Comparison of ENCODE assay signal across 18 cellular contexts in genomic region chr21:34031835-34032370, GRCh38. TPM values are rescaled to one million over a fixed set of nuclear protein-coding genes. Genes with fewer than 3 reads are reported as not detected.
DNase-seq lines count a peak whose midpoint lies in the region; ATAC-seq and FAIRE-seq lines count a peak whose summit lies in the region.
"Had no signal": no experiment of that assay in that cellular context is flagged by ENCODE, and none has a peak within 500 bp of the region (broad histone marks: within the 10 kb centered on the region; RNA-seq: fewer than 3 reads in every experiment).

No MANE protein-coding gene starts in this region.

- H3K27ac ChIP-seq in small intestine (ENCODE audit: low read depth in 1 of 2, low read length in 1 of 2): no peak overlapping the region
- no peak overlapping the region for H3K27ac ChIP-seq in CD4-positive, alpha-beta memory T cell (ENCODE audit: low read depth, low read length)
- H3K27ac ChIP-seq: heart right ventricle, psoas muscle, VCaP had no signal

- no peaks in the 10 kb centered on the region for H3K4me1 ChIP-seq in small intestine (ENCODE audit: control insufficient read depth in 2 of 2, insufficient read depth in 1 of 2, low read depth in 1 of 2, low read length in 1 of 2)
- H3K4me1 ChIP-seq in CD4-positive, alpha-beta memory T cell (ENCODE audit: insufficient read depth, low read length): no peaks in the 10 kb centered on the region
- H3K4me1 ChIP-seq: psoas muscle had no signal

- H3K27me3 Mint-ChIP-seq in activated T-cell treated with anti-CD3 and anti-CD28 coated beads, Interleukin-2, amount 50 U/mL, for 72 hours (ENCODE audit: low read depth): no peaks in the 10 kb centered on the region
- no peaks in the 10 kb centered on the region for H3K27me3 Mint-ChIP-seq in activated CD4-positive, alpha-beta memory T cell treated with anti-CD3 and anti-CD28 coated beads, Interleukin-2, amount 10 ng/mL, durations not matched to agents 7 days and 5 days
- no peaks in the 10 kb centered on the region for H3K27me3 Mint-ChIP-seq in CD4-positive, alpha-beta memory T cell

- no peak overlapping the region for H3K27ac Mint-ChIP-seq in activated T-cell treated with anti-CD3 and anti-CD28 coated beads, Interleukin-2, amount 50 U/mL, for 72 hours
- peak overlapping the region; percentile 7 for H3K27ac Mint-ChIP-seq in activated CD4-positive, alpha-beta memory T cell treated with anti-CD3 and anti-CD28 coated beads, Interleukin-2, amount 10 ng/mL, durations not matched to agents 7 days and 5 days
- peak overlapping the region in 2 of 7 donors; percentile 34 to 66 for H3K27ac Mint-ChIP-seq in CD4-positive, alpha-beta memory T cell
- H3K27ac Mint-ChIP-seq: nephron had no signal

- FAIRE-seq in small intestine (lab: Jason Lieb, UNC): no peak
- FAIRE-seq: RCC 7860 had no signal

- POLR2A ChIA-PET in activated CD4-positive, alpha-beta memory T cell treated with anti-CD3 and anti-CD28 coated beads, Interleukin-2, amount 10 ng/mL, durations not matched to agents 7 days and 5 days (lab: Charles Lee): interaction anchor here (1.0 to 1.4 kb wide), 2 partner anchors 17 to 55 kb away, joined by 3 to 4 read pairs; no protein-coding TSS in a partner anchor
- POLR2A ChIA-PET in CD4-positive, alpha-beta memory T cell (lab: Charles Lee; ENCODE audit: partially characterized antibody): no interaction called here

- DNase-seq in activated T-cell treated with anti-CD3 and anti-CD28 coated beads, Interleukin-2, amount 50 U/mL, for 72 hours: peak; percentile 25 to 33
- DNase-seq in activated T-cell treated with anti-CD3 and anti-CD28 coated beads for 4 hours: no peak
- peak; percentile 23 for DNase-seq in activated CD4-positive, alpha-beta memory T cell treated with anti-CD3 and anti-CD28 coated beads, Interleukin-2, amount 10 ng/mL, durations not matched to agents 7 days and 5 days
- peak; percentile 88 for DNase-seq in small intestine
- DNase-seq in NCI-H1417 treated with DMSO at 0.1 percent for 48 hours (lab: John Stamatoyannopoulos, UW): no peak
- DNase-seq in CD4-positive, alpha-beta memory T cell: no peak
- DNase-seq: caudate nucleus; effector CD4-positive, alpha-beta T cell; heart right ventricle; islet precursor cell; NCI-H1694; NCI-H510A treated with DMSO at 0.1 percent for 48 hours; psoas muscle had no signal

- ATAC-seq in activated T-cell treated with anti-CD3 and anti-CD28 coated beads, Interleukin-2, amount 50 U/mL, for 72 hours (replicated peaks in 1 of 2): peak; percentile 65 to 67
- ATAC-seq in HG02678 (IDR thresholded peaks at IDR 0.05; ENCODE audit: unreplicated experiment): peak; percentile 49
- no peak for ATAC-seq in HG02973 (IDR thresholded peaks at IDR 0.05; ENCODE audit: unreplicated experiment)
- ATAC-seq: heart right ventricle, psoas muscle had no signal

- no peak overlapping the region for H3K4me3 ChIP-seq in small intestine (ENCODE audit: low read depth in 1 of 2, low read length in 2 of 2)
- H3K4me3 ChIP-seq in CD4-positive, alpha-beta memory T cell (ENCODE audit: low read length in 2 of 2): no peak overlapping the region
- H3K4me3 ChIP-seq: heart right ventricle, psoas muscle had no signal

- peaks cover 3 to 6% of the 10 kb centered on the region in 2 donors for H3K9me3 Mint-ChIP-seq in activated T-cell treated with anti-CD3 and anti-CD28 coated beads, Interleukin-2, amount 50 U/mL, for 72 hours
- H3K9me3 Mint-ChIP-seq in activated CD4-positive, alpha-beta memory T cell treated with anti-CD3 and anti-CD28 coated beads, Interleukin-2, amount 10 ng/mL, durations not matched to agents 7 days and 5 days: peaks cover 9% of the 10 kb centered on the region
- peaks cover 0 to 9% (median 0%) of the 10 kb centered on the region in 8 donors for H3K9me3 Mint-ChIP-seq in CD4-positive, alpha-beta memory T cell

- no peaks in the 10 kb centered on the region for H3K9me3 ChIP-seq in small intestine (ENCODE audit: control insufficient read depth, low read depth)
- no peaks in the 10 kb centered on the region for H3K9me3 ChIP-seq in CD4-positive, alpha-beta memory T cell (ENCODE audit: control insufficient read depth in 1 of 2, low read length in 2 of 2)
- H3K9me3 ChIP-seq: psoas muscle had no signal

- H3K36me3 Mint-ChIP-seq in activated T-cell treated with anti-CD3 and anti-CD28 coated beads, Interleukin-2, amount 50 U/mL, for 72 hours (ENCODE audit: insufficient read depth in 2 of 2): peaks cover 3 to 5% of the 10 kb centered on the region in 2 donors
- peaks cover 8% of the 10 kb centered on the region for H3K36me3 Mint-ChIP-seq in activated CD4-positive, alpha-beta memory T cell treated with anti-CD3 and anti-CD28 coated beads, Interleukin-2, amount 10 ng/mL, durations not matched to agents 7 days and 5 days (ENCODE audit: low read depth)
- peaks cover 0 to 5% of the 10 kb centered on the region in 2 donors for H3K36me3 Mint-ChIP-seq in CD4-positive, alpha-beta memory T cell

- CTCF ChIA-PET in activated CD4-positive, alpha-beta memory T cell treated with anti-CD3 and anti-CD28 coated beads, Interleukin-2, amount 10 ng/mL, durations not matched to agents 7 days and 5 days (lab: Charles Lee): no interaction called here
- CTCF ChIA-PET in CD4-positive, alpha-beta memory T cell (lab: Charles Lee; ENCODE audit: partially characterized antibody): no interaction called here

- H3K36me3 ChIP-seq in small intestine (ENCODE audit: control insufficient read depth in 2 of 2, insufficient read depth in 2 of 2, low read length in 2 of 2): no peaks in the 10 kb centered on the region
- H3K36me3 ChIP-seq in CD4-positive, alpha-beta memory T cell (ENCODE audit: insufficient read depth, low read length): no peaks in the 10 kb centered on the region
- H3K36me3 ChIP-seq: heart right ventricle had no signal

- intact Hi-C loops in CD4-positive, alpha-beta memory T cell (cut with micrococcal nuclease): no loop called here

- H3K4me3 Mint-ChIP-seq in activated T-cell treated with anti-CD3 and anti-CD28 coated beads, Interleukin-2, amount 50 U/mL, for 72 hours: peak overlapping the region; percentile 21 to 30
- H3K4me3 Mint-ChIP-seq in activated CD4-positive, alpha-beta memory T cell treated with anti-CD3 and anti-CD28 coated beads, Interleukin-2, amount 10 ng/mL, durations not matched to agents 7 days and 5 days: peak overlapping the region; percentile 5
- no peak overlapping the region for H3K4me3 Mint-ChIP-seq in CD4-positive, alpha-beta memory T cell
- H3K4me3 Mint-ChIP-seq: nephron had no signal

- no peaks in the 10 kb centered on the region for H3K27me3 ChIP-seq in small intestine (ENCODE audit: control insufficient read depth in 2 of 2, insufficient read depth in 2 of 2, low read length in 2 of 2)
- no peaks in the 10 kb centered on the region for H3K27me3 ChIP-seq in CD4-positive, alpha-beta memory T cell (ENCODE audit: insufficient read depth, low read length)

- WGBS in small intestine, 3 donors: 22 to 65% (median 42%) methylated on average over 11 of the region's 11 CpGs

- H3K4me1 Mint-ChIP-seq in activated T-cell treated with anti-CD3 and anti-CD28 coated beads, Interleukin-2, amount 50 U/mL, for 72 hours (ENCODE audit: low read depth): peaks cover 44% of the 10 kb centered on the region
- peaks cover 32% of the 10 kb centered on the region for H3K4me1 Mint-ChIP-seq in activated CD4-positive, alpha-beta memory T cell treated with anti-CD3 and anti-CD28 coated beads, Interleukin-2, amount 10 ng/mL, durations not matched to agents 7 days and 5 days
- H3K4me1 Mint-ChIP-seq in CD4-positive, alpha-beta memory T cell: peaks cover 5 to 10% (median 8%) of the 10 kb centered on the region in 4 donors

RNA-seq across cellular contexts. Expression of gene MRPS6, which starts 41.5 kb away (rescaled TPM):
- 100 to 1,000 TPM; 154 to 193 TPM for total RNA-seq in activated T-cell treated with anti-CD3 and anti-CD28 coated beads, Interleukin-2, amount 50 U/mL, for 72 hours
- 10 to 100 TPM; 75.2 to 79.2 TPM for total RNA-seq in activated CD4-positive, alpha-beta memory T cell treated with anti-CD3 and anti-CD28 coated beads, Interleukin-2, amount 10 ng/mL, durations not matched to agents 7 days and 5 days
- 10 to 100 TPM; 47.0 to 59.7 (median 57.8) TPM for polyA plus RNA-seq in small intestine
- 10 to 100 TPM; 76.9 to 80.1 TPM for total RNA-seq in CD4-positive, alpha-beta memory T cell
- 100 to 1,000 TPM; 135 to 160 TPM for polyA plus RNA-seq in CD4-positive, alpha-beta memory T cell

RNA-seq across cellular contexts. Expression of gene SLC5A3, which starts 41.5 kb away (rescaled TPM):
- 10 to 100 TPM; 37.6 to 39.8 TPM for total RNA-seq in activated T-cell treated with anti-CD3 and anti-CD28 coated beads, Interleukin-2, amount 50 U/mL, for 72 hours
- 10 to 100 TPM; 23.3 to 26.0 TPM for total RNA-seq in activated CD4-positive, alpha-beta memory T cell treated with anti-CD3 and anti-CD28 coated beads, Interleukin-2, amount 10 ng/mL, durations not matched to agents 7 days and 5 days
- polyA plus RNA-seq in small intestine: 1 to 10 TPM in 1 of 3 donors, under 1 TPM in 2; 0.54 to 2.2 (median 0.89) TPM
- 10 to 100 TPM; 32.8 to 33.4 TPM for total RNA-seq in CD4-positive, alpha-beta memory T cell
- 1 to 10 TPM in 1 of 2 donors, under 1 TPM in 1; 0.68 to 1.4 TPM for polyA plus RNA-seq in CD4-positive, alpha-beta memory T cell

Comparison
In these comparisons a context has a peak if more than half of its experiments do, and no peak if none do; other contexts are left out.
1. DNase-seq: peak in activated T-cell treated with anti-CD3 and anti-CD28 coated beads, Interleukin-2, amount 50 U/mL, for 72 hours (2 of 2), activated CD4-positive, alpha-beta memory T cell treated with anti-CD3 and anti-CD28 coated beads, Interleukin-2, amount 10 ng/mL, durations not matched to agents 7 days and 5 days (single experiment) and small intestine (single experiment); none in activated T-cell treated with anti-CD3 and anti-CD28 coated beads for 4 hours (single experiment), NCI-H1417 treated with DMSO at 0.1 percent for 48 hours (single experiment) and CD4-positive, alpha-beta memory T cell (0 of 5).
2. H3K4me3 Mint-ChIP-seq: peak in activated T-cell treated with anti-CD3 and anti-CD28 coated beads, Interleukin-2, amount 50 U/mL, for 72 hours (2 of 2) and activated CD4-positive, alpha-beta memory T cell treated with anti-CD3 and anti-CD28 coated beads, Interleukin-2, amount 10 ng/mL, durations not matched to agents 7 days and 5 days (single experiment); none in CD4-positive, alpha-beta memory T cell (0 of 8).